Comparison of ENCODE assay signal across 14 cellular contexts in the genomic region with DNA sequence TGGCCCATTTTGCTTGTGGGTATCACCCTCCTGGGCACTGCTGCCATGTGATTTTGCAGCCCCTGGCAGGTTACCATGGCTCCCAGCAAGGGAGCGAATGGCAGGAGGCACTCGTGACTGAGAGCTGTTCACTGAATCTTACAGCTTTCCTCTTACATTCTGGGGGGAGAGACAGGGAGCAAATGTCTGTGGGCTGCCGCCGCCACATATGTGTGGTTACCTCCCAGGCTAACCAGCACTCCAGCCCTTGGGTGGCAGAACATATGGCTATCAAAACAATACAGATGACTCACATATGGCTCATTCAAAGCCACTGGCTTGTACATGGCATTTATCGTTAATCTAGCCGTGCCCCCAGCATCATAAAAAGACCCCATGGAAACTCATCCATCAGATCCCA. TPM values are rescaled to one million over a fixed set of nuclear protein-coding genes. Genes with fewer than 3 reads are reported as not detected.
DNase-seq lines count a peak whose midpoint lies in the region; ATAC-seq and TF ChIP-seq lines count a peak whose summit lies in the region.
"Had no signal": no experiment of that assay in that cellular context is flagged by ENCODE, and none has a peak within 500 bp of the region (broad histone marks: within the 10 kb centered on the region; RNA-seq: fewer than 3 reads in every experiment).

No MANE protein-coding gene starts in this region.

- H3K27ac ChIP-seq in GM23248 (no peak overlapping the region), cingulate gyrus (ENCODE audit: low read depth, low read length) (peak overlapping the region; percentile 67), prostate gland (peak overlapping the region; percentile 64 to 85), trophoblast cell (ENCODE audit: low read depth, low read length) (no peak overlapping the region)
- H3K27ac ChIP-seq: neutrophil had no signal

- DNase-seq in GM23248 = peak; percentile 62
- peak; percentile 99 for DNase-seq in NCI-H524 treated with DMSO at 0.1 percent for 48 hours (lab: John Stamatoyannopoulos, UW)
- DNase-seq in prostate gland (ENCODE audit: low spot score) = no peak
- no peak for DNase-seq in T-helper 1 cell
- DNase-seq in activated naive CD4-positive, alpha-beta T cell treated with anti-CD3 and anti-CD28 coated beads, Interleukin-2, amount 50 U/mL, for 72 hours (ENCODE audit: low spot score in 2 of 2) = no peak
- no peak for DNase-seq in trophoblast cell
- DNase-seq: kidney; NCI-H1417 treated with DMSO at 0.1 percent for 48 hours; stimulated activated CD4-positive, alpha-beta T cell treated with anti-CD3 and anti-CD28 coated beads, Interleukin-2, amount 100 ng/mL, for 48 hours; stimulated activated naive CD8-positive, alpha-beta T cell treated with anti-CD3 and anti-CD28 coated beads, Interleukin-15, amount 100 ng/mL, for 72 hours had no signal

- no peaks in the 10 kb centered on the region for H3F3A ChIP-seq in GM23248 (ENCODE audit: insufficient read depth)

- no peak overlapping the region for H4K12ac ChIP-seq in trophoblast cell (ENCODE audit: low read depth, low read length)

- no peaks in the 10 kb centered on the region for H3K9me3 Mint-ChIP-seq in activated naive CD4-positive, alpha-beta T cell treated with anti-CD3 and anti-CD28 coated beads, Interleukin-2, amount 50 U/mL, for 72 hours
- H3K9me3 Mint-ChIP-seq: stimulated activated naive CD8-positive, alpha-beta T cell treated with anti-CD3 and anti-CD28 coated beads, Interleukin-15, amount 100 ng/mL, for 72 hours had no signal

- no peak overlapping the region for H4K8ac ChIP-seq in trophoblast cell (ENCODE audit: low read depth, low read length)

- H3K27me3 ChIP-seq in GM23248 (replicated peaks; ENCODE audit: insufficient read depth) = no peaks in the 10 kb centered on the region
- H3K27me3 ChIP-seq in prostate gland (replicated peaks; ENCODE audit: insufficient read depth) = no peaks in the 10 kb centered on the region
- H3K27me3 ChIP-seq in trophoblast cell (ENCODE audit: insufficient read depth, low read length) = no peaks in the 10 kb centered on the region
- H3K27me3 ChIP-seq: neutrophil had no signal

- no peaks in the 10 kb centered on the region for H3K79me2 ChIP-seq in GM23248 (ENCODE audit: insufficient read depth)
- peaks cover 2% of the 10 kb centered on the region for H3K79me2 ChIP-seq in trophoblast cell (ENCODE audit: control insufficient read depth, insufficient read depth, low read length, poor library complexity)

- H3K9me3 ChIP-seq in GM23248 (ENCODE audit: low read depth) (no peaks in the 10 kb centered on the region), prostate gland (no peaks in the 10 kb centered on the region), trophoblast cell (ENCODE audit: insufficient read depth, low read depth, low read length) (no peaks in the 10 kb centered on the region)
- H3K9me3 ChIP-seq: neutrophil had no signal

- H4K91ac ChIP-seq in trophoblast cell (ENCODE audit: low read depth, low read length) = no peak overlapping the region

- H3K4me2 ChIP-seq in GM23248 (ENCODE audit: unreplicated experiment) = no peak overlapping the region
- no peak overlapping the region for H3K4me2 ChIP-seq in trophoblast cell (ENCODE audit: low read length)

- H3K9ac ChIP-seq in GM23248 (no peak overlapping the region), trophoblast cell (ENCODE audit: low read length) (no peak overlapping the region)

- H3K4me1 ChIP-seq in GM23248 (ENCODE audit: insufficient read depth) = peaks cover 9% of the 10 kb centered on the region; the same call in 1 of the 2 replicates
- no peaks in the 10 kb centered on the region for H3K4me1 ChIP-seq in prostate gland (replicated peaks)
- no peaks in the 10 kb centered on the region for H3K4me1 ChIP-seq in trophoblast cell (ENCODE audit: control insufficient read depth in 1 of 2, insufficient read depth in 2 of 2, low read length in 2 of 2)

- peak overlapping the region in 1 of 2 donors; percentile 45 for H3K27ac Mint-ChIP-seq in activated naive CD4-positive, alpha-beta T cell treated with anti-CD3 and anti-CD28 coated beads, Interleukin-2, amount 50 U/mL, for 72 hours

- H2BK120ac ChIP-seq in trophoblast cell (ENCODE audit: insufficient read depth, low read length, poor library complexity) = no peak overlapping the region

- no peaks in the 10 kb centered on the region for H3K9me2 ChIP-seq in GM23248 (ENCODE audit: insufficient read depth)

- no peak overlapping the region for H3K23ac ChIP-seq in trophoblast cell (ENCODE audit: low read length)

- no peaks in the 10 kb centered on the region; the same call in 1 of the 2 replicates for H4K20me1 ChIP-seq in GM23248 (ENCODE audit: insufficient read depth)

- no peak overlapping the region for H3K4ac ChIP-seq in trophoblast cell (ENCODE audit: low read depth, low read length)

- H2AFZ ChIP-seq in GM23248 = no peak overlapping the region
- H2AFZ ChIP-seq in trophoblast cell (ENCODE audit: insufficient read depth, low read length, poor library complexity) = no peak overlapping the region

- H3K36me3 Mint-ChIP-seq in activated naive CD4-positive, alpha-beta T cell treated with anti-CD3 and anti-CD28 coated beads, Interleukin-2, amount 50 U/mL, for 72 hours = peaks cover 12 to 32% of the 10 kb centered on the region in 2 donors

- in situ Hi-C loops in GM23248 (cut with MboI) = no loop called here

- WGBS in GM23248 (ENCODE audit: low coverage in 1 of 2, low lambda C conversion rate in 2 of 2, missing lambda C conversion rate in 2 of 2), 2 experiments = 38 to 49% methylated on average over 6 of the region's 6 CpGs
- WGBS in prostate gland = 90% methylated on average over 6 of the region's 6 CpGs
- no CpG with 5 or more reads among the region's 6 CpGs for WGBS in trophoblast cell (ENCODE audit: extremely low coverage, insufficient coverage, insufficient read length)

- H3K36me3 ChIP-seq in GM23248 (ENCODE audit: low read depth) (peaks cover 66% of the 10 kb centered on the region), prostate gland (peaks cover 5 to 13% of the 10 kb centered on the region in 2 donors), trophoblast cell (ENCODE audit: control insufficient read depth in 1 of 2, insufficient read depth in 2 of 2, low read length in 2 of 2) (peaks cover 59 to 77% of the 10 kb centered on the region in 2 experiments)

- H3K4me3 ChIP-seq in GM23248 = no peak overlapping the region
- H3K4me3 ChIP-seq in prostate gland = no peak overlapping the region
- no peak overlapping the region for H3K4me3 ChIP-seq in trophoblast cell (ENCODE audit: low read depth, low read length)

- H3K18ac ChIP-seq in trophoblast cell (ENCODE audit: low read length) = no peak overlapping the region

- no peak overlapping the region for H2AK5ac ChIP-seq in trophoblast cell (ENCODE audit: low read length)

- no peak for TF ChIP-seq CTCF in prostate gland (IDR thresholded peaks at IDR 0.05)

- no peaks in the 10 kb centered on the region for H3K79me1 ChIP-seq in trophoblast cell (ENCODE audit: low read length)

- intact Hi-C loops in prostate gland (cut with DNase I) = no loop called here

- H3K14ac ChIP-seq in trophoblast cell (ENCODE audit: low read length) = no peak overlapping the region

- H2BK12ac ChIP-seq in trophoblast cell (ENCODE audit: low read length) = no peak overlapping the region

- H2BK5ac ChIP-seq in trophoblast cell (ENCODE audit: low read depth, low read length, poor library complexity) = no peak overlapping the region

- no peak for ATAC-seq in HG03571 (IDR thresholded peaks at IDR 0.05; ENCODE audit: unreplicated experiment)
- ATAC-seq in activated naive CD4-positive, alpha-beta T cell treated with anti-CD3 and anti-CD28 coated beads, Interleukin-2, amount 50 U/mL, for 72 hours = no peak
- ATAC-seq: Panc1; stimulated activated naive CD8-positive, alpha-beta T cell treated with anti-CD3 and anti-CD28 coated beads, Interleukin-15, amount 100 ng/mL, for 72 hours had no signal

- no peak for TF ChIP-seq POLR2A in prostate gland (IDR thresholded peaks at IDR 0.05)

RNA-seq across cellular contexts. Expression of gene GTF3C1, which starts 19.8 kb away (rescaled TPM):
- 52.1 and 65.5 TPM in 2 replicates for total RNA-seq in GM23248 (2014; rRNA removed; shearing (Covaris generic))
- 30.6 and 33.4 TPM in 2 replicates for polyA plus RNA-seq in GM23248 (2016; fragmentation: Nextera tagmentation; extraction: Ambion mirVana)
- total RNA-seq in prostate gland = 100 to 1,000 TPM; 164 to 233 TPM
- 10 to 100 TPM; 53.3 to 70.0 TPM for total RNA-seq in activated naive CD4-positive, alpha-beta T cell treated with anti-CD3 and anti-CD28 coated beads, Interleukin-2, amount 50 U/mL, for 72 hours
- 39.8 and 43.4 TPM in 2 replicates for polyA plus RNA-seq in trophoblast cell (2013)

RNA-seq across cellular contexts. Expression of gene KATNIP, which starts 20.0 kb away (rescaled TPM):
- 6.2 and 8.5 TPM in 2 replicates for total RNA-seq in GM23248 (2014; rRNA removed; shearing (Covaris generic))
- polyA plus RNA-seq in GM23248 (2016; fragmentation: Nextera tagmentation; extraction: Ambion mirVana) = 4.8 and 6.9 TPM in 2 replicates
- 10 to 100 TPM; 31.7 to 40.9 TPM for total RNA-seq in prostate gland
- total RNA-seq in activated naive CD4-positive, alpha-beta T cell treated with anti-CD3 and anti-CD28 coated beads, Interleukin-2, amount 50 U/mL, for 72 hours = 10 to 100 TPM; 15.0 to 18.3 TPM
- polyA plus RNA-seq in trophoblast cell (2013) = 9.2 and 10.2 TPM in 2 replicates

Comparison
In these comparisons a context has a peak if more than half of its experiments do, and no peak if none do; other contexts are left out.
1. DNase-seq: peak in GM23248 (single experiment) and NCI-H524 treated with DMSO at 0.1 percent for 48 hours (single experiment); none in prostate gland (single experiment), T-helper 1 cell (0 of 5), activated naive CD4-positive, alpha-beta T cell treated with anti-CD3 and anti-CD28 coated beads, Interleukin-2, amount 50 U/mL, for 72 hours (0 of 2) and trophoblast cell (0 of 2).
2. H3K27ac ChIP-seq: peak in cingulate gyrus (single experiment) and prostate gland (2 of 2); none in GM23248 (single experiment) and trophoblast cell (single experiment).